ENCODE assay signal across 14 cellular contexts in the genomic region with DNA sequence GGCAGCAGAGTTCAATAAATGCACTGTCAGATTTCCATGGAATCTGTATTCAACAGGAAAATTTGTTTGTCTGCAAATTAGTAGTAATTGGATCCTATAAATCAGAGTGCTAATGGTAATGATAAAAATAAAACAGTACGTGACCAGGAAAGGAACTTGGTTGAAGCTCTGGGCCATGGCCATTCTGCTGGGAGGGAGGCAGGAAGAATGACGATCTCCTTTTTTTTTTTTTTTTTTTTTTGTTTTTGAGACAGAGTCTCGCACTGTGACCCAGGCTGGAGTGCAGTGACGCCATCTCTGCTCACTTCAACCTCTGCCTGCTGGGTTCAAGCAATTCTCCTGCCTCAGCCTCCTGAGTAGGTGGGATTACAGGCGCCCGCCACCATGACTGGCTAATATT.
DNase-seq lines count a peak whose midpoint lies in the region; ATAC-seq and TF ChIP-seq lines count a peak whose summit lies in the region.
"Had no signal": no experiment of that assay in that cellular context is flagged by ENCODE, and none has a peak within 500 bp of the region (broad histone marks: within the 10 kb centered on the region; RNA-seq: fewer than 3 reads in every experiment).

No MANE protein-coding gene starts in this region.

- ATAC-seq in left cardiac atrium (no peak), HG03025 (IDR thresholded peaks at IDR 0.05; ENCODE audit: low FRiP score, unreplicated experiment) (no peak)
- ATAC-seq in activated T-helper 17 cell treated with anti-CD3 and anti-CD28 coated beads, Interleukin-2, amount 50 U/mL, for 72 hours (replicated peaks): no peak
- ATAC-seq: CD8-positive, alpha-beta T cell; HepG2 had no signal

- H3K4me3 Mint-ChIP-seq in activated T-helper 17 cell treated with anti-CD3 and anti-CD28 coated beads, Interleukin-2, amount 50 U/mL, for 72 hours: no peak overlapping the region
- H3K4me3 Mint-ChIP-seq: B cell; CD8-positive, alpha-beta T cell; H9 had no signal

- H3K27ac Mint-ChIP-seq in activated T-helper 17 cell treated with anti-CD3 and anti-CD28 coated beads, Interleukin-2, amount 50 U/mL, for 72 hours: no peak overlapping the region
- H3K27ac Mint-ChIP-seq: B cell; CD8-positive, alpha-beta T cell had no signal

- no peaks in the 10 kb centered on the region for H3K9me3 Mint-ChIP-seq in activated T-helper 17 cell treated with anti-CD3 and anti-CD28 coated beads, Interleukin-2, amount 50 U/mL, for 72 hours
- H3K9me3 Mint-ChIP-seq: CD8-positive, alpha-beta T cell; H9 had no signal

- intact Hi-C loops in left ventricle myocardium inferior (cut with micrococcal nuclease): no loop called here
- intact Hi-C loops in left cardiac atrium (cut with DNase I): no loop called here

- H3K36me3 Mint-ChIP-seq in activated T-helper 17 cell treated with anti-CD3 and anti-CD28 coated beads, Interleukin-2, amount 50 U/mL, for 72 hours (ENCODE audit: low read depth): no peaks in the 10 kb centered on the region
- H3K36me3 Mint-ChIP-seq: CD8-positive, alpha-beta T cell had no signal

- H3K27ac ChIP-seq in left ventricle myocardium inferior (replicated peaks) (peak overlapping the region; percentile 75), skeletal muscle tissue (ENCODE audit: low read depth, low read length) (peak overlapping the region; percentile 44)
- H3K27ac ChIP-seq: BLaER1 treated with 17β-estradiol and CSF1 and Interleukin-3, amounts not matched to agents 10 nM and 100 nM had no signal

- H3K9ac ChIP-seq in skeletal muscle tissue (ENCODE audit: low read depth in 1 of 3, low read length in 3 of 3): no peak overlapping the region
- H3K9ac ChIP-seq: BLaER1 treated with 17β-estradiol and CSF1 and Interleukin-3, amounts not matched to agents 10 nM and 100 nM had no signal

- no peak for DNase-seq in left ventricle myocardium inferior
- no peak for DNase-seq in left cardiac atrium
- peak; percentile 47 for DNase-seq in mesenteric fat pad (ENCODE audit: low spot score)
- DNase-seq: Calu3; CD8-positive, alpha-beta T cell; DMS79 treated with DMSO at 0.1 percent for 48 hours; GF-D8; H9 had no signal

- H3K9me3 ChIP-seq in left ventricle myocardium inferior (replicated peaks): no peaks in the 10 kb centered on the region
- H3K9me3 ChIP-seq in skeletal muscle tissue (ENCODE audit: control insufficient read depth in 3 of 3, low read length in 3 of 3): no peaks in the 10 kb centered on the region
- H3K9me3 ChIP-seq: BLaER1 treated with 17β-estradiol and CSF1 and Interleukin-3, amounts not matched to agents 10 nM and 100 nM had no signal

- H3K36me3 ChIP-seq in left ventricle myocardium inferior: no peaks in the 10 kb centered on the region
- H3K36me3 ChIP-seq in skeletal muscle tissue (ENCODE audit: control insufficient read depth in 3 of 3, insufficient read depth in 3 of 3, low read length in 3 of 3): no peaks in the 10 kb centered on the region
- H3K36me3 ChIP-seq: BLaER1 treated with 17β-estradiol and CSF1 and Interleukin-3, amounts not matched to agents 10 nM and 100 nM had no signal

- TF ChIP-seq CTCF in left ventricle myocardium inferior (IDR thresholded peaks at IDR 0.05; ENCODE audit: borderline replicate concordance): no peak

- peaks cover 23% of the 10 kb centered on the region for H3K4me1 ChIP-seq in left ventricle myocardium inferior
- peaks cover 0 to 8% (median 8%) of the 10 kb centered on the region in 3 donors for H3K4me1 ChIP-seq in skeletal muscle tissue (ENCODE audit: control insufficient read depth in 3 of 3, insufficient read depth in 3 of 3, low read length in 3 of 3)
- H3K4me1 ChIP-seq: BLaER1 treated with 17β-estradiol and CSF1 and Interleukin-3, amounts not matched to agents 10 nM and 100 nM had no signal

- H3K27me3 Mint-ChIP-seq in activated T-helper 17 cell treated with anti-CD3 and anti-CD28 coated beads, Interleukin-2, amount 50 U/mL, for 72 hours: peaks cover 15% of the 10 kb centered on the region
- H3K27me3 Mint-ChIP-seq: B cell had no signal

- peaks cover 4% of the 10 kb centered on the region for H3K4me1 Mint-ChIP-seq in activated T-helper 17 cell treated with anti-CD3 and anti-CD28 coated beads, Interleukin-2, amount 50 U/mL, for 72 hours

- no peak overlapping the region for H3K4me3 ChIP-seq in left ventricle myocardium inferior
- H3K4me3 ChIP-seq in skeletal muscle tissue (ENCODE audit: low read length in 3 of 3): no peak overlapping the region
- H3K4me3 ChIP-seq: BLaER1 treated with 17β-estradiol and CSF1 and Interleukin-3, amounts not matched to agents 10 nM and 100 nM had no signal

- no peaks in the 10 kb centered on the region for H3K27me3 ChIP-seq in left ventricle myocardium inferior (ENCODE audit: low read depth)
- H3K27me3 ChIP-seq in skeletal muscle tissue (ENCODE audit: control insufficient read depth in 3 of 3, insufficient read depth in 3 of 3, low read length in 3 of 3): no peaks in the 10 kb centered on the region
- H3K27me3 ChIP-seq: BLaER1 treated with 17β-estradiol and CSF1 and Interleukin-3, amounts not matched to agents 10 nM and 100 nM had no signal
